ENCODE assay signal across 13 cellular contexts in the genomic region with DNA sequence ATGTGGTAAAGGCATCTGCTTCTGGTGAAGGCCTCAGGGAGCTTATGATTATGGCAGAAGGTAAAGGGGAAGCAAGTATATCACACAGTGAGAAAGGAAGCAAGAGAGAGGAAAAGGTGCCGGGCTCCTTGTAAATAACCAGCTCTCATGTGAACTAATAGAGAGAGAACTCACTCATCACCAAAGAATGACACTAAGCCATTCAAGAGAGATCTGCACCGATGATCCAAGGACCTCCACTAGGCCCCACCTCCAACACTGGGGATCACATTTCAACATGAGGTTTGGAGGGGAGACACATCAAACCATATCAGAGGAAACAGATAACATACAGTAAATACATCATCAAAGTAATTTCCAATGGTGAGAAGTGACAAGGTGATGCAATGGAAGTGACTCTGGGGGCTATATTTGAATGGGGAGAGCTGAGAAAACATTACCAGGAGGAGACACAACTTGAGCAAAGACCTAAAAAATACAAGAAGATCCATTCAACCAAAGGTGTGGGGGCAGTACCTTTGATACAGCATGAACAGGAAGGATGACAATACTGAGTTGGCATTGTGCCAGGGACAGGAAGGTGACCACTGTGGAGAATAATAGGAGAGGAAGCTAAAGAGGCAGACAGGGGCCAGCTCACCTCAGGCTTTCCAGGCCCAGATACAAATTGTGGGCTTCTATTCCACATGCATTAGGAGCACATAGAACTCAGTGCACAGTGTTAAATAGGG.
DNase-seq lines count a peak whose midpoint lies in the region; ATAC-seq and TF ChIP-seq lines count a peak whose summit lies in the region.
"Had no signal": no experiment of that assay in that cellular context is flagged by ENCODE, and none has a peak within 500 bp of the region (broad histone marks: within the 10 kb centered on the region; RNA-seq: fewer than 3 reads in every experiment).

No MANE protein-coding gene starts in this region.

- H3K27me3 Mint-ChIP-seq in activated naive CD4-positive, alpha-beta T cell treated with anti-CD3 and anti-CD28 coated beads for 36 hours (ENCODE audit: low read depth) = no peaks in the 10 kb centered on the region
- H3K27me3 Mint-ChIP-seq in naive thymus-derived CD8-positive, alpha-beta T cell = no peaks in the 10 kb centered on the region

- H3K4me3 ChIP-seq in brain microvascular endothelial cell (ENCODE audit: low read depth, low read length) = no peak overlapping the region
- H3K4me3 ChIP-seq: hepatocyte, tibial artery had no signal

- H3K27me3 ChIP-seq in brain microvascular endothelial cell (replicated peaks) = no peaks in the 10 kb centered on the region
- H3K27me3 ChIP-seq: hepatocyte, tibial artery had no signal

- peaks cover 11% of the 10 kb centered on the region for H3K4me1 Mint-ChIP-seq in activated naive CD4-positive, alpha-beta T cell treated with anti-CD3 and anti-CD28 coated beads for 36 hours (ENCODE audit: low read depth)
- peaks cover 11 to 15% (median 13%) of the 10 kb centered on the region in 4 donors for H3K4me1 Mint-ChIP-seq in naive thymus-derived CD8-positive, alpha-beta T cell

- no peaks in the 10 kb centered on the region for H3K36me3 ChIP-seq in brain microvascular endothelial cell (replicated peaks)
- H3K36me3 ChIP-seq: tibial artery had no signal

- no peak for TF ChIP-seq CTCF in brain microvascular endothelial cell (IDR thresholded peaks at IDR 0.05; ENCODE audit: low read depth, low read length, missing control alignments)

- POLR2A ChIA-PET in naive thymus-derived CD8-positive, alpha-beta T cell (lab: Charles Lee) = interaction anchor here (1.0 kb wide), 1 partner anchor 21 kb away, joined by 3 read pairs; no protein-coding TSS in a partner anchor

- DNase-seq in activated naive CD4-positive, alpha-beta T cell treated with anti-CD3 and anti-CD28 coated beads for 36 hours = peak; percentile 62
- DNase-seq in activated naive CD4-positive, alpha-beta T cell (lab: John Stamatoyannopoulos, UW) = no peak
- DNase-seq in NAMALWA (ENCODE audit: low spot score) = peak; percentile 14
- peak; percentile 32 for DNase-seq in SHP77 (lab: John Stamatoyannopoulos, UW)
- peak in 6 of 10 donors; percentile 0 to 67 (median 13) for DNase-seq in naive thymus-derived CD8-positive, alpha-beta T cell
- no peak for DNase-seq in brain microvascular endothelial cell
- DNase-seq: activated CD8-positive, alpha-beta memory T cell treated with anti-CD3 and anti-CD28 coated beads, Interleukin-2, amount 50 U/mL, for 48 hours; midbrain; tibial artery had no signal

- in situ Hi-C loops in brain microvascular endothelial cell (cut with HindIII; ENCODE audit: low pct_ligation_motif_present, low sequenced_read_pairs) = no loop called here

- CTCF ChIA-PET in activated naive CD4-positive, alpha-beta T cell treated with anti-CD3 and anti-CD28 coated beads for 36 hours (lab: Charles Lee) = no interaction called here

- H3K27ac Mint-ChIP-seq in activated naive CD4-positive, alpha-beta T cell treated with anti-CD3 and anti-CD28 coated beads for 36 hours = no peak overlapping the region
- H3K27ac Mint-ChIP-seq in naive thymus-derived CD8-positive, alpha-beta T cell = peak overlapping the region in 1 of 10 donors; percentile 34
- H3K27ac Mint-ChIP-seq: T-helper 2 cell treated with Interferon-gamma antibody and Interleukin-4, amounts not matched to agents 5 μg/mL and 100 μg/mL, for 36 hours had no signal

- intact Hi-C loops in activated naive CD4-positive, alpha-beta T cell treated with anti-CD3 and anti-CD28 coated beads for 36 hours (cut with micrococcal nuclease) = loop anchor here (2.0 kb wide), 1 partner anchor 15 kb away; no protein-coding TSS in a partner anchor

- ATAC-seq in naive thymus-derived CD8-positive, alpha-beta T cell = peak in 1 of 2 donors; percentile 36
- ATAC-seq in HG03521 (IDR thresholded peaks at IDR 0.05; ENCODE audit: unreplicated experiment) = no peak
- no peak for ATAC-seq in GM21786 (IDR thresholded peaks at IDR 0.05; ENCODE audit: unreplicated experiment)

- H3K27ac ChIP-seq in brain microvascular endothelial cell = no peak overlapping the region
- H3K27ac ChIP-seq: hepatocyte, tibial artery had no signal

- H3K36me3 Mint-ChIP-seq in activated naive CD4-positive, alpha-beta T cell treated with anti-CD3 and anti-CD28 coated beads for 36 hours (ENCODE audit: low read depth) = no peaks in the 10 kb centered on the region
- peaks cover 0 to 3% (median 0%) of the 10 kb centered on the region in 3 donors for H3K36me3 Mint-ChIP-seq in naive thymus-derived CD8-positive, alpha-beta T cell

- H3K4me3 Mint-ChIP-seq in activated naive CD4-positive, alpha-beta T cell treated with anti-CD3 and anti-CD28 coated beads for 36 hours = no peak overlapping the region
- peak overlapping the region in 3 of 10 donors; percentile 6 to 18 (median 15) for H3K4me3 Mint-ChIP-seq in naive thymus-derived CD8-positive, alpha-beta T cell
- H3K4me3 Mint-ChIP-seq: T-helper 2 cell treated with Interferon-gamma antibody and Interleukin-4, amounts not matched to agents 5 μg/mL and 100 μg/mL, for 36 hours had no signal

- no peaks in the 10 kb centered on the region for H3K9me3 Mint-ChIP-seq in activated naive CD4-positive, alpha-beta T cell treated with anti-CD3 and anti-CD28 coated beads for 36 hours
- no peaks in the 10 kb centered on the region for H3K9me3 Mint-ChIP-seq in naive thymus-derived CD8-positive, alpha-beta T cell
- H3K9me3 Mint-ChIP-seq: T-helper 2 cell treated with Interferon-gamma antibody and Interleukin-4, amounts not matched to agents 5 μg/mL and 100 μg/mL, for 36 hours had no signal

Comparison
In these comparisons a context has a peak if more than half of its experiments do, and no peak if none do; other contexts are left out.
1. DNase-seq: peak in activated naive CD4-positive, alpha-beta T cell treated with anti-CD3 and anti-CD28 coated beads for 36 hours (single experiment), NAMALWA (single experiment), SHP77 (2 of 2) and naive thymus-derived CD8-positive, alpha-beta T cell (6 of 10); none in activated naive CD4-positive, alpha-beta T cell (0 of 4) and brain microvascular endothelial cell (single experiment).